Comparison of ENCODE assay signal across 8 cellular contexts in the genomic region with DNA sequence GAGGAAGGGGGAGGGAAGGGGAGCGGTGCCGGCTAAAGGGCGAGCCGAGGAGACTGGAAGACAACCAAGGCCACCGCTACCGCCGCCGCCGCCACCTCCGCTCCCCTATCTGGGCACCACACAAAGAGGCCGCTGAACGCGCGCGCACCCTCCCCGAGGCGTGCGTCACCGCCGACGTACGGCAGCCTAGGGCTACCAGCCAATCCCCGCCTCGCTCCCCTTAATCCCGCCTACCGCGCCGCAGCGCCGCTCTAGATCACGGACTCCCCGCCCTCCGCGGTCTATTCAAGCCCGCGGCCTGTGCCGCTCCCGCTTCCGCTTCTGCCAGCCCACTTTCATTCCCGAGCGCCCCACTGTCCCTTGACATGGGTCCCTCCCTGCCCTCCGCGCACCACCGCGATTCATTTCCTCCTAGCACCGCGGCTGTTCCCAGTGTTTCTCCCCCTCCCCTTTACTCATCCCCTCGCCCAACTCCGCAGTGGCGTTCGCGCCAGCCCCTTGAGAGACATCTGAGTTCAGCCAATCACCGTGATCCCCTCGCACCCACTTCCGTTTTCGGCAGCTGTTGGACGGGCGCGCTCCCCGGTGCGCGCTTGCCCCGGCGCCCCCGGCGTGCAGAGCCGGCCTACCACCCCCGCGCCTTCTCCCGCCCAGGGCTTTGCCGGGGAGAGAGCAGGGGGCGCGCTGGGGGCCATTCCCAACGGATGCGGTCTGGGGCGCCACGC. TPM values are rescaled to one million over a fixed set of nuclear protein-coding genes. Genes with fewer than 3 reads are reported as not detected.
DNase-seq lines count a peak whose midpoint lies in the region; ATAC-seq and TF ChIP-seq lines count a peak whose summit lies in the region.

A gene (minus strand): TSS at position 128 of the 725 bp plus-strand sequence. CDS start 297 bp downstream, outside the sequence.

- POLR2A ChIA-PET in activated CD8-positive, alpha-beta memory T cell treated with anti-CD3 and anti-CD28 coated beads for 36 hours (lab: Charles Lee): interaction anchor here (0.6 to 2.0 kb wide), 4 partner anchors 12 to 133 kb away, joined by 3 to 6 read pairs (median 4); a partner anchor contains a TSS

- H3K9me3 Mint-ChIP-seq in effector memory CD8-positive, alpha-beta T cell: no peaks in the 10 kb centered on the region

- peak within 1 kb of the TSS; percentile 100 for H3K9ac ChIP-seq in mesenchymal stem cell (ENCODE audit: low read length)

- H4K91ac ChIP-seq in mesenchymal stem cell (ENCODE audit: low read length): peak within 1 kb of the TSS; percentile 100

- peak within 1 kb of the TSS; percentile 90 for H3K4me2 ChIP-seq in mesenchymal stem cell (ENCODE audit: low read length, poor library complexity, severe bottlenecking)

- H3K4ac ChIP-seq in mesenchymal stem cell (ENCODE audit: low read depth in 1 of 2, low read length in 2 of 2): peak within 1 kb of the TSS; percentile 92 to 98

- H3K27ac ChIP-seq in mesenchymal stem cell (ENCODE audit: low read length, poor library complexity, severe bottlenecking): peak within 1 kb of the TSS; percentile 99

- peaks cover 49% of the 10 kb centered on the region for H3K36me3 Mint-ChIP-seq in effector memory CD8-positive, alpha-beta T cell (ENCODE audit: insufficient read depth)

- H3K27ac Mint-ChIP-seq in effector memory CD8-positive, alpha-beta T cell: peak within 1 kb of the TSS; percentile 100

- DNase-seq in COLO668 (lab: John Stamatoyannopoulos, UW; ENCODE audit: unreplicated experiment) (peak; percentile 94), GM20000 (ENCODE audit: low spot score) (peak; percentile 97), HT-29 (ENCODE audit: low spot score) (peak; percentile 99), NOMO-1 (lab: John Stamatoyannopoulos, UW; ENCODE audit: unreplicated experiment in 2 of 2) (peak; percentile 94 to 97), mesenchymal stem cell (peak; percentile 97)
- peak; percentile 95 to 96 (median 95) for DNase-seq in effector memory CD8-positive, alpha-beta T cell
- peak; percentile 96 for DNase-seq in stimulated activated CD8-positive, alpha-beta memory T cell treated with anti-CD3 and anti-CD28 coated beads, Interleukin-12 subunit alpha, Interleukin-12 subunit beta, amount 100 ng/mL, for 4 hours (ENCODE audit: low read depth)

- peaks cover 0 to 12% of the 10 kb centered on the region in 2 experiments for H3K36me3 ChIP-seq in mesenchymal stem cell (ENCODE audit: control insufficient read depth in 1 of 2, insufficient read depth in 2 of 2, low read depth in 1 of 2, low read length in 2 of 2)

- H3K4me3 Mint-ChIP-seq in effector memory CD8-positive, alpha-beta T cell: peak within 1 kb of the TSS; percentile 95 to 98

- peak within 1 kb of the TSS; percentile 49 for H2AK5ac ChIP-seq in mesenchymal stem cell (ENCODE audit: low read length, severe bottlenecking)

- TF ChIP-seq CTCF in GM20000 (IDR thresholded peaks at IDR 0.05; ENCODE audit: extremely low read depth, missing control alignments): no peak

- WGBS in mesenchymal stem cell: under 1% methylated on average over 73 of the region's 77 CpGs

- H4K8ac ChIP-seq in mesenchymal stem cell (ENCODE audit: low read length): peak within 1 kb of the TSS; percentile 94

- peak within 1 kb of the TSS; percentile 100 for H2AFZ ChIP-seq in mesenchymal stem cell (ENCODE audit: low read depth, low read length)

- peaks cover 3% of the 10 kb centered on the region for H3K4me1 ChIP-seq in mesenchymal stem cell (ENCODE audit: control insufficient read depth, insufficient read depth, low read depth, low read length)

- no peaks in the 10 kb centered on the region for H3K9me3 ChIP-seq in mesenchymal stem cell (ENCODE audit: control insufficient read depth, low read length)

- peak within 1 kb of the TSS; percentile 98 for H2BK5ac ChIP-seq in mesenchymal stem cell (ENCODE audit: low read depth, low read length, poor library complexity, severe bottlenecking)

- peaks cover 8 to 14% of the 10 kb centered on the region in 2 donors for H3K27me3 Mint-ChIP-seq in effector memory CD8-positive, alpha-beta T cell

- peak within 1 kb of the TSS; percentile 94 to 98 for H3K4me3 ChIP-seq in mesenchymal stem cell (ENCODE audit: insufficient read depth in 1 of 2, low read depth in 1 of 2, low read length in 2 of 2)

- no peaks in the 10 kb centered on the region for H3K27me3 ChIP-seq in mesenchymal stem cell (ENCODE audit: control insufficient read depth in 1 of 2, insufficient read depth in 1 of 2, low read length in 2 of 2)

- H3K79me1 ChIP-seq in mesenchymal stem cell (replicated peaks; ENCODE audit: low read length, poor library complexity, severe bottlenecking): peaks cover 2% of the 10 kb centered on the region

- CTCF ChIA-PET in activated CD8-positive, alpha-beta memory T cell treated with anti-CD3 and anti-CD28 coated beads for 36 hours (lab: Charles Lee): interaction anchor here (0.8 to 1.7 kb wide), 6 partner anchors 11 to 125 kb away, joined by 3 to 8 read pairs (median 6); a partner anchor contains a TSS

- H2BK15ac ChIP-seq in mesenchymal stem cell (ENCODE audit: low read depth, poor library complexity, severe bottlenecking): peak within 1 kb of the TSS; percentile 66

- peak within 1 kb of the TSS; percentile 15 to 100 for H3K14ac ChIP-seq in mesenchymal stem cell (ENCODE audit: low read length in 2 of 2)

- peak within 1 kb of the TSS; percentile 88 for H2BK120ac ChIP-seq in mesenchymal stem cell (ENCODE audit: low read depth, low read length)

- H2BK12ac ChIP-seq in mesenchymal stem cell (ENCODE audit: low read length in 2 of 2): peak within 1 kb of the TSS in 1 of 2 experiments; percentile 99

- ATAC-seq in effector memory CD8-positive, alpha-beta T cell (replicated peaks): peak; percentile 81

- peak within 1 kb of the TSS; percentile 99 to 100 for H3K18ac ChIP-seq in mesenchymal stem cell (ENCODE audit: low read depth in 1 of 2, low read length in 2 of 2)

- peak within 1 kb of the TSS in 1 of 2 experiments; percentile 81 for H3K23ac ChIP-seq in mesenchymal stem cell (ENCODE audit: low read length in 2 of 2)

- peaks cover 22 to 23% of the 10 kb centered on the region in 2 donors for H3K4me1 Mint-ChIP-seq in effector memory CD8-positive, alpha-beta T cell (ENCODE audit: low read depth in 2 of 2)

RNA-seq across cellular contexts. Expression of the gene that starts here (rescaled TPM):
- 16.0 and 20.1 TPM in 2 replicates for total RNA-seq in HT-29 (2014; rRNA removed; shearing (Covaris generic))
- total RNA-seq in activated CD8-positive, alpha-beta memory T cell treated with anti-CD3 and anti-CD28 coated beads for 36 hours: 10 to 100 TPM; 42.7 to 42.9 TPM
- 22.9 TPM for polyA plus RNA-seq in mesenchymal stem cell (2013, experiment 1 of 2)
- 22.8 TPM for polyA plus RNA-seq in mesenchymal stem cell (2013, experiment 2 of 2)

Comparison
In these comparisons a context has a peak if more than half of its experiments do, and no peak if none do; other contexts are left out.
1. Peak in every context shown above with its lines: DNase-seq, ATAC-seq, H3K4me3 ChIP-seq and H3K27ac ChIP-seq.